8 cellular contexts compared by ENCODE assay signal in the genomic region with DNA sequence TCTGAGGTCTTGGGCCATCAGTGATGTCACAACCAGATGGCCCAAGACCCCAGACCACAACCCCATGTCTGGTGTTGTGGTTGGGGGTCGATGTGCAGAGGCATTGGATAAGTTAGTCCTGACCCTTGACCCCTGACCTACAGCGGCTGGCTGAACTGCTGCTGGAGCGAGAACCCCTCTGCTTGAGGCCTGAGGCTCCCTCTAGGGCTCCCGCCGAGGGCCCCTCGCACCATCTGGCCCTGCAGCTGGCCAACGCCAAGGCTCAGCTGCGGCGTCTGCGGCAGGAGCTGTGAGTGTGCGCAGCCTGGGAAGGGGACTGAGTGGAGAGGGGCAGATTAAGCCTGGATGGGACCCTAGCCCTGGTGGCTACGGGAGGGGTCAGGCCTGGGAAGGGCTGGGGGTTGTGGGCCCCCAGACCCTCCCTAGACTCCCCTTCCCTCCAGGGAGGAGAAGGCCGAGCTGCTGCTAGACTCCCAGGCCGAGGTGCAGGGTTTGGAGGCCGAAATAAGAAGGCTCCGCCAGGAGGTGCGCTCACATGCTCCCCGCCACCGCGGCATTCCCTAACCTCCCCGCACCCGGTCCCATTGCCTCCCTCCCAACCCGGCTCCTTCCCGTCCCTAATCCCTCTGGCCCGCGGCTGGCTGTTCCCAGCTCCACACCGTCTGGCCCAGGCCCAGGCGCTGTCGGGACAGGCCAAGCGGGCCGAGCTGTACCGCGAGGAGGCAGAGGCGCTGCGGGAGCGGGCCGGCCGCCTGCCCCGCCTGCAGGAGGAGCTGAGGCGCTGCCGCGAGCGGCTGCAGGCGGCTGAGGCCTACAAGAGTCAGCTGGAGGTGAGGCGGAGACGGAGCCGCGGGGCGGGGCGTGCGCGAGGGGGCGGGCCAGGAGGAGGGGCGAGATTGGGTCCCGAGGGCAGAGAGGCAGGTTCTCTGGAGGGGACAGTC. TPM values are rescaled to one million over a fixed set of nuclear protein-coding genes. Genes with fewer than 3 reads are reported as not detected.
A peak's percentile ranks its signal among the peaks of the same experiment; 100 is the strongest.
DNase-seq lines count a peak whose midpoint lies in the region; ATAC-seq and TF ChIP-seq lines count a peak whose summit lies in the region.

No MANE protein-coding gene starts in this region.

- H3K36me3 ChIP-seq in osteoblast (ENCODE audit: insufficient read depth, low read length): no peaks in the 10 kb centered on the region
- no peaks in the 10 kb centered on the region for H3K36me3 ChIP-seq in suprapubic skin

- peak; percentile 72 for DNase-seq in LHCN-M2 (ENCODE audit: low read depth)
- peak; percentile 84 for DNase-seq in SK-N-DZ (ENCODE audit: low spot score)
- peak; percentile 90 for DNase-seq in activated naive CD4-positive, alpha-beta T cell treated with anti-CD3 and anti-CD28 coated beads, Interleukin-2, amount 50 U/mL, for 16 hours
- DNase-seq in glomerular visceral epithelial cell (ENCODE audit: extremely low spot score): peak; percentile 88
- peak; percentile 100 for DNase-seq in osteoblast (ENCODE audit: insufficient read length, low spot score, missing footprints)
- DNase-seq in suprapubic skin (ENCODE audit: low spot score in 2 of 2): peak; percentile 90 to 92

- H3K4me2 ChIP-seq in osteoblast (ENCODE audit: insufficient read depth, low read length): peak overlapping the region; percentile 81

- no peak for TF ChIP-seq EP300 in suprapubic skin (IDR thresholded peaks at IDR 0.05)

- ATAC-seq in GM18519 (IDR thresholded peaks at IDR 0.05; ENCODE audit: low FRiP score, unreplicated experiment) (peak; percentile 42), HG03460 (IDR thresholded peaks at IDR 0.05; ENCODE audit: unreplicated experiment) (no peak)

- H3K27ac ChIP-seq in osteoblast (ENCODE audit: low read depth, low read length): peak overlapping the region; percentile 23
- peak overlapping the region; percentile 53 for H3K27ac ChIP-seq in suprapubic skin

- H3K4me3 ChIP-seq in osteoblast (ENCODE audit: insufficient read depth, low read length): peak overlapping the region; percentile 68
- H3K4me3 ChIP-seq in suprapubic skin: peak overlapping the region; percentile 31

- peak overlapping the region; percentile 95 for H2AFZ ChIP-seq in osteoblast (ENCODE audit: low read length)

- H3K27me3 ChIP-seq in osteoblast (ENCODE audit: insufficient read depth, low read length): no peaks in the 10 kb centered on the region
- no peaks in the 10 kb centered on the region for H3K27me3 ChIP-seq in suprapubic skin

- H3K4me1 ChIP-seq in osteoblast (ENCODE audit: insufficient read depth, low read length) (peaks cover 3% of the 10 kb centered on the region), suprapubic skin (peaks cover 19% of the 10 kb centered on the region)

- peak; percentile 36 for TF ChIP-seq CTCF in osteoblast (IDR thresholded peaks at IDR 0.05; ENCODE audit: extremely low read depth, low read depth, low read length)
- peak; percentile 21 to 62 for TF ChIP-seq CTCF in suprapubic skin (IDR thresholded peaks at IDR 0.05)

- 9% methylated on average over 21 of the region's 55 CpGs for whole genome bisulfite sequencing in suprapubic skin

- no peaks in the 10 kb centered on the region for H3K79me2 ChIP-seq in osteoblast (ENCODE audit: insufficient read depth, low read length)

- H3K9me3 ChIP-seq in osteoblast (ENCODE audit: low read depth, low read length) (no peaks in the 10 kb centered on the region), suprapubic skin (no peaks in the 10 kb centered on the region)

- no peaks in the 10 kb centered on the region for H4K20me1 ChIP-seq in osteoblast (ENCODE audit: insufficient read depth, low read length)

- TF ChIP-seq POLR2A in suprapubic skin (IDR thresholded peaks at IDR 0.05): no peak

RNA-seq across cellular contexts. Expression of a gene that starts 2.1 kb away (rescaled TPM):
- total RNA-seq in LHCN-M2 (2014; rRNA removed): 0.63 and 0.71 TPM in 2 replicates
- 3.1 TPM for polyA plus RNA-seq in LHCN-M2 (2012)
- 1.0 and 2.9 TPM in 2 replicates for polyA plus RNA-seq in SK-N-DZ (2014; cell fraction: cytosol; rRNA removed)
- 4.5 and 5.0 TPM in 2 replicates for polyA plus RNA-seq in SK-N-DZ (2014; cell fraction: nucleus; rRNA removed)
- total RNA-seq in osteoblast: 0.29 and 1.4 TPM in 2 replicates
- total RNA-seq in suprapubic skin: 1 to 10 TPM; 3.3 to 8.3 (median 5.4) TPM

RNA-seq across cellular contexts. Expression of a gene that starts 16.8 kb away (rescaled TPM):
- total RNA-seq in LHCN-M2 (2014; rRNA removed) (56.2 and 64.1 TPM in 2 replicates), osteoblast (35.9 and 39.4 TPM in 2 replicates), suprapubic skin (10 to 100 TPM; 29.4 to 46.0 (median 39.6) TPM)
- 45.6 TPM for polyA plus RNA-seq in LHCN-M2 (2012)
- polyA plus RNA-seq in SK-N-DZ (2014; cell fraction: cytosol; rRNA removed): 10.3 and 11.4 TPM in 2 replicates
- 15.5 and 24.3 TPM in 2 replicates for polyA plus RNA-seq in SK-N-DZ (2014; cell fraction: nucleus; rRNA removed)

RNA-seq across cellular contexts. Expression of a gene that starts 24.2 kb away (rescaled TPM):
- 215 and 240 TPM in 2 replicates for total RNA-seq in LHCN-M2 (2014; rRNA removed)
- 527 TPM for polyA plus RNA-seq in LHCN-M2 (2012)
- polyA plus RNA-seq in SK-N-DZ (2014; cell fraction: cytosol; rRNA removed): 281 and 367 TPM in 2 replicates
- polyA plus RNA-seq in SK-N-DZ (2014; cell fraction: nucleus; rRNA removed): 167 and 242 TPM in 2 replicates
- 238 and 245 TPM in 2 replicates for total RNA-seq in osteoblast
- total RNA-seq in suprapubic skin: 100 to 1,000 TPM; 130 to 227 (median 187) TPM

RNA-seq across cellular contexts. Expression of a gene that starts 24.8 kb away (rescaled TPM):
- total RNA-seq in LHCN-M2 (2014; rRNA removed): 261 and 366 TPM in 2 replicates
- 391 TPM for polyA plus RNA-seq in LHCN-M2 (2012)
- 648 and 693 TPM in 2 replicates for polyA plus RNA-seq in SK-N-DZ (2014; cell fraction: cytosol; rRNA removed)
- polyA plus RNA-seq in SK-N-DZ (2014; cell fraction: nucleus; rRNA removed): 332 and 431 TPM in 2 replicates
- total RNA-seq in osteoblast: 104 and 123 TPM in 2 replicates
- total RNA-seq in suprapubic skin: 100 to 1,000 TPM; 170 to 332 (median 255) TPM

RNA-seq across cellular contexts. Expression of a gene that starts 36.8 kb away (rescaled TPM):
- total RNA-seq in LHCN-M2 (2014; rRNA removed): 58.2 and 59.8 TPM in 2 replicates
- 21.6 TPM for polyA plus RNA-seq in LHCN-M2 (2012)
- polyA plus RNA-seq in SK-N-DZ (2014; cell fraction: cytosol; rRNA removed): 23.4 and 50.2 TPM in 2 replicates
- 37.5 and 48.3 TPM in 2 replicates for polyA plus RNA-seq in SK-N-DZ (2014; cell fraction: nucleus; rRNA removed)
- 24.5 and 28.6 TPM in 2 replicates for total RNA-seq in osteoblast
- 10 to 100 TPM; 65.0 to 93.6 (median 74.3) TPM for total RNA-seq in suprapubic skin
